Comparison of ENCODE assay signal across 20 cellular contexts in the genomic region with DNA sequence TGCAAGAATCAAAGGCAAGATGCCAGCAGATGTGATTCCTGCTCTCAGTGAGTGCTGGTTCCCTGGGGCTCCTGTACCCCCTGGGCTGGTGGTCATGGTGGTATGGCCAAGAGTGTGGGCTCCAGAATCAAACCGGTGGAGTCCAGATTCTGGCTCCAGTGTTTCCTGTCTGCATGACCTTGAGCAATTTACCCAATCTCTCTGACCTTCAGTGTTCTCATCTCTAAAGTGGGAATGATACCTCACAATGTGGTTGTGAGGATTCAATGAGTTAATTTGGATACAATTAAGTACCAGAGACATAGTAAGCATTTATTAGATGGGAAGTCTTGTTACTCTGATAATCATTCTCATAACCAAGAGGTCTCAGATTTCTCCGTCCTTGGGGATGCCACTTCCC.
DNase-seq lines count a peak whose midpoint lies in the region; ATAC-seq, FAIRE-seq and TF ChIP-seq lines count a peak whose summit lies in the region.
"Had no signal": no experiment of that assay in that cellular context is flagged by ENCODE, and none has a peak within 500 bp of the region (broad histone marks: within the 10 kb centered on the region; RNA-seq: fewer than 3 reads in every experiment).

No MANE protein-coding gene starts in this region.

- H2AFZ ChIP-seq in K562 (ENCODE audit: low read depth, low read length), result no peak overlapping the region
- H2AFZ ChIP-seq: GM23248 had no signal

- peaks cover 5% of the 10 kb centered on the region for H3K9me3 Mint-ChIP-seq in stimulated activated memory B cell treated with anti-CD40 and anti-IgM and Interleukin-4, amounts not matched to agents 10 μg/mL and 1 μg/mL and 100 μg/mL, for 72 hours

- H3K27ac Mint-ChIP-seq in stimulated activated memory B cell treated with anti-CD40 and anti-IgM and Interleukin-4, amounts not matched to agents 10 μg/mL and 1 μg/mL and 100 μg/mL, for 72 hours, result peak overlapping the region; percentile 26
- H3K27ac Mint-ChIP-seq: CD4-positive, alpha-beta T cell had no signal

- BruUV-seq in K562 (replicated peaks; lab: Mats Ljungman, UMichigan), result no TSS peak

- in situ Hi-C loops in K562 (cut with MboI), result no loop called here

- CTCF ChIA-PET in A549 (lab: Yijun Ruan, JAX) (interaction anchor here (0.6 kb wide), 1 partner anchor 165 kb away, joined by 3 read pairs; no protein-coding TSS in a partner anchor), K562 (lab: Yijun Ruan, JAX; ENCODE audit: low intra/inter-chr PET ratio) (no interaction called here)

- no peaks in the 10 kb centered on the region for H4K20me1 ChIP-seq in K562 (replicated peaks; ENCODE audit: control insufficient read depth, insufficient read depth, low read length)

- no peaks in the 10 kb centered on the region for H3K27me3 Mint-ChIP-seq in stimulated activated memory B cell treated with anti-CD40 and anti-IgM and Interleukin-4, amounts not matched to agents 10 μg/mL and 1 μg/mL and 100 μg/mL, for 72 hours
- H3K27me3 Mint-ChIP-seq: CD4-positive, alpha-beta T cell had no signal

- TF ChIP-seq POLR2A in A549 (IDR thresholded peaks at IDR 0.05; ENCODE audit: low read length) (no peak), K562 (conservative IDR thresholded peaks at IDR 0.05) (no peak)

- H3K4me1 ChIP-seq in A549 (peaks cover 12% of the 10 kb centered on the region; the same call in 2 of the 3 replicates), K562 (replicated peaks in 1 of 2; ENCODE audit: control insufficient read depth in 2 of 2, insufficient read depth in 2 of 2, low read length in 2 of 2) (peaks cover 0 to under 1% of the 10 kb centered on the region in 2 experiments; a peak in 1 of 5 replicates)
- H3K4me1 ChIP-seq: BE2C, Caco-2 had no signal

- TF ChIP-seq CTCF in A549 (IDR thresholded peaks at IDR 0.05) (no peak), K562 (IDR thresholded peaks at IDR 0.05 in 2 of 3, conservative IDR thresholded peaks at IDR 0.05 in 1 of 3; ENCODE audit: insufficient read depth in 2 of 3, low read depth in 1 of 3, low read length in 3 of 3) (no peak)

- no peaks in the 10 kb centered on the region for H3K79me2 ChIP-seq in K562 (ENCODE audit: control insufficient read depth, insufficient read depth, low read length)

- no peak for TF ChIP-seq EP300 in A549 (IDR thresholded peaks at IDR 0.05)
- TF ChIP-seq EP300 in K562 (IDR thresholded peaks at IDR 0.05; ENCODE audit: low read length), result no peak

- H3K9me3 ChIP-seq in A549 (no peaks in the 10 kb centered on the region), K562 (replicated peaks; ENCODE audit: control insufficient read depth, insufficient read depth, low read depth, low read length) (no peaks in the 10 kb centered on the region)
- H3K9me3 ChIP-seq: BE2C, Caco-2 had no signal

- no peak for FAIRE-seq in A549 (lab: Jason Lieb, UNC)
- FAIRE-seq in K562 (lab: Jason Lieb, UNC), result no peak
- FAIRE-seq: D721Med, GM12878, GM19239, H54 had no signal

- H3K9ac ChIP-seq in K562 (ENCODE audit: insufficient read depth in 1 of 2, low read depth in 2 of 2, low read length in 2 of 2), result 0 out of 4 replicates have a peak overlapping the region, but pooled peaks of 1 of the 2 experiments have one; percentile 21
- H3K9ac ChIP-seq: GM23248 had no signal

- H3K4me3 Mint-ChIP-seq in stimulated activated memory B cell treated with anti-CD40 and anti-IgM and Interleukin-4, amounts not matched to agents 10 μg/mL and 1 μg/mL and 100 μg/mL, for 72 hours, result no peak overlapping the region
- H3K4me3 Mint-ChIP-seq: CD4-positive, alpha-beta T cell had no signal

- H3K27ac ChIP-seq in A549 (peak overlapping the region; percentile 38 to 73; a peak in 4 of 6 replicates), K562 (ENCODE audit: extremely low read depth, low read depth, low read length) (no peak overlapping the region)
- H3K27ac ChIP-seq: GM23248, HL-60 had no signal

- peaks cover 18% of the 10 kb centered on the region for H3K4me1 Mint-ChIP-seq in stimulated activated memory B cell treated with anti-CD40 and anti-IgM and Interleukin-4, amounts not matched to agents 10 μg/mL and 1 μg/mL and 100 μg/mL, for 72 hours

- H3K36me3 Mint-ChIP-seq in stimulated activated memory B cell treated with anti-CD40 and anti-IgM and Interleukin-4, amounts not matched to agents 10 μg/mL and 1 μg/mL and 100 μg/mL, for 72 hours, result no peaks in the 10 kb centered on the region

- TF ChIP-seq RAD21 in A549 (conservative IDR thresholded peaks at IDR 0.05 in 1 of 2, IDR thresholded peaks at IDR 0.05 in 1 of 2) (no peak), K562 (CRISPR knock-in tag; conservative IDR thresholded peaks at IDR 0.05 in 1 of 2, IDR thresholded peaks at IDR 0.05 in 1 of 2) (no peak)

- no peaks in the 10 kb centered on the region for H3K36me3 ChIP-seq in K562 (ENCODE audit: control insufficient read depth, insufficient read depth, low read length)
- H3K36me3 ChIP-seq: BE2C had no signal

- H3K9me1 ChIP-seq in K562 (ENCODE audit: control insufficient read depth, insufficient read depth, low read length), result no peaks in the 10 kb centered on the region

- H3K27me3 ChIP-seq in K562 (ENCODE audit: control insufficient read depth in 2 of 2, insufficient read depth in 2 of 2, low read length in 2 of 2), result no peaks in the 10 kb centered on the region
- H3K27me3 ChIP-seq: BE2C had no signal

- POLR2A ChIA-PET in A549 (lab: Yijun Ruan, JAX) (no interaction called here), K562 (lab: Yijun Ruan, JAX) (no interaction called here)

- peak in 1 of 2 experiments; percentile 17; a peak in 1 of 6 replicates for ATAC-seq in A549
- no peak for ATAC-seq in K562
- no peak for ATAC-seq in stimulated activated memory B cell treated with anti-CD40 and anti-IgM and Interleukin-4, amounts not matched to agents 10 μg/mL and 1 μg/mL and 100 μg/mL, for 72 hours
- ATAC-seq in GM21381 (IDR thresholded peaks at IDR 0.05; ENCODE audit: unreplicated experiment), result no peak
- ATAC-seq in HG02759 (IDR thresholded peaks at IDR 0.05; ENCODE audit: unreplicated experiment), result no peak
- ATAC-seq: GM12878 had no signal

- H3K4me2 ChIP-seq in A549, result peak overlapping the region; percentile 53
- no peak overlapping the region for H3K4me2 ChIP-seq in K562 (ENCODE audit: insufficient read depth, low read length)

- H3K4me3 ChIP-seq in A549 (no peak overlapping the region), K562 (no peak overlapping the region)
- H3K4me3 ChIP-seq: GM12878, GM23248 had no signal

- WGBS in A549 (ENCODE audit: missing lambda C conversion rate), result 77% methylated on average over 2 of the region's 2 CpGs
- 77% methylated on average over 2 of the region's 2 CpGs for WGBS in K562 (ENCODE audit: insufficient coverage, low coverage, missing lambda C conversion rate)

- DNase-seq in A549 (ENCODE audit: low read depth in 1 of 2, low spot score in 1 of 2) (no peak), Daoy (ENCODE audit: low read depth) (peak; percentile 6), K562 (ENCODE audit: extremely low read depth in 1 of 4, low spot score in 3 of 4) (no peak)
- DNase-seq: ACHN; BE2C; C1 segment of cervical spinal cord; CD4-positive, alpha-beta T cell; DMS79 treated with DMSO at 0.1 percent for 48 hours; GM23248; HCEC 1CT; KBM-7 had no signal

- intact Hi-C loops in K562 (cut with micrococcal nuclease), result no loop called here

TF ChIP-seq in A549, 52 proteins besides CTCF, POLR2A, EP300 and RAD21 (continues in another document):
- TF ChIP-seq, protein P1, sequence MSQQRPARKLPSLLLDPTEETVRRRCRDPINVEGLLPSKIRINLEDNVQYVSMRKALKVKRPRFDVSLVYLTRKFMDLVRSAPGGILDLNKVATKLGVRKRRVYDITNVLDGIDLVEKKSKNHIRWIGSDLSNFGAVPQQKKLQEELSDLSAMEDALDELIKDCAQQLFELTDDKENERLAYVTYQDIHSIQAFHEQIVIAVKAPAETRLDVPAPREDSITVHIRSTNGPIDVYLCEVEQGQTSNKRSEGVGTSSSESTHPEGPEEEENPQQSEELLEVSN (IDR thresholded peaks at IDR 0.05; ENCODE audit: borderline replicate concordance, low read depth), result no peak
- TF ChIP-seq, protein P2, sequence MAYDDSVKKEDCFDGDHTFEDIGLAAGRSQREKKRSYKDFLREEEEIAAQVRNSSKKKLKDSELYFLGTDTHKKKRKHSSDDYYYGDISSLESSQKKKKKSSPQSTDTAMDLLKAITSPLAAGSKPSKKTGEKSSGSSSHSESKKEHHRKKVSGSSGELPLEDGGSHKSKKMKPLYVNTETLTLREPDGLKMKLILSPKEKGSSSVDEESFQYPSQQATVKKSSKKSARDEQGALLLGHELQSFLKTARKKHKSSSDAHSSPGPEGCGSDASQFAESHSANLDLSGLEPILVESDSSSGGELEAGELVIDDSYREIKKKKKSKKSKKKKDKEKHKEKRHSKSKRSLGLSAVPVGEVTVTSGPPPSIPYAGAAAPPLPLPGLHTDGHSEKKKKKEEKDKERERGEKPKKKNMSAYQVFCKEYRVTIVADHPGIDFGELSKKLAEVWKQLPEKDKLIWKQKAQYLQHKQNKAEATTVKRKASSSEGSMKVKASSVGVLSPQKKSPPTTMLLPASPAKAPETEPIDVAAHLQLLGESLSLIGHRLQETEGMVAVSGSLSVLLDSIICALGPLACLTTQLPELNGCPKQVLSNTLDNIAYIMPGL (CRISPR knock-in tag; IDR thresholded peaks at IDR 0.05; ENCODE audit: borderline replicate concordance), result no peak
- TF ChIP-seq KDM1A (IDR thresholded peaks at IDR 0.05; ENCODE audit: low read depth), result no peak
- TF ChIP-seq ZNF302 (CRISPR knock-in tag; IDR thresholded peaks at IDR 0.05), result no peak

TF ChIP-seq in K562, 482 proteins besides CTCF, POLR2A, EP300 and RAD21:
- TF ChIP-seq BCOR (IDR thresholded peaks at IDR 0.05) (0 out of 2 replicates have a peak, but pooled peaks have one; percentile 7), RBM15 (IDR thresholded peaks at IDR 0.05; ENCODE audit: insufficient read depth, low read length) (no peak), ESRRA (IDR thresholded peaks at IDR 0.05; ENCODE audit: borderline replicate concordance, low read depth) (peak; percentile 74)
